20 cellular contexts compared by ENCODE assay signal in genomic region chr11:92880391-92880790, GRCh38.
DNase-seq lines count a peak whose midpoint lies in the region; ATAC-seq and TF ChIP-seq lines count a peak whose summit lies in the region.
"Had no signal": no experiment of that assay in that cellular context is flagged by ENCODE, and none has a peak within 500 bp of the region (broad histone marks: within the 10 kb centered on the region; RNA-seq: fewer than 3 reads in every experiment).

No MANE protein-coding gene starts in this region.

- H3K4me1 ChIP-seq in DND-41 (ENCODE audit: insufficient read depth, low read length) = peaks cover 31% of the 10 kb centered on the region
- H3K4me1 ChIP-seq: Peyer's patch, sigmoid colon, upper lobe of right lung had no signal

- H3K36me3 ChIP-seq in DND-41 (ENCODE audit: insufficient read depth, low read length) = no peaks in the 10 kb centered on the region
- H3K36me3 ChIP-seq: heart left ventricle, left ventricle myocardium inferior, Peyer's patch, sigmoid colon, upper lobe of right lung had no signal

- no peaks in the 10 kb centered on the region for H4K20me1 ChIP-seq in DND-41 (ENCODE audit: insufficient read depth, low read length)

- H3K27ac ChIP-seq in DND-41 (ENCODE audit: low read length) = no peak overlapping the region
- peak overlapping the region; percentile 21 for H3K27ac ChIP-seq in caudate nucleus (ENCODE audit: low read depth, low read length)
- H3K27ac ChIP-seq: heart left ventricle, left ventricle myocardium inferior, Peyer's patch, sigmoid colon, upper lobe of right lung had no signal

- H3K4me3 ChIP-seq in DND-41 (ENCODE audit: low read depth in 1 of 2, low read length in 2 of 2) (no peak overlapping the region), retinal pigment epithelial cell (ENCODE audit: low read length) (no peak overlapping the region)
- H3K4me3 ChIP-seq: heart left ventricle, left ventricle myocardium inferior, Peyer's patch, sigmoid colon, upper lobe of right lung had no signal

- no peaks in the 10 kb centered on the region for H3K79me2 ChIP-seq in DND-41 (ENCODE audit: insufficient read depth, low read length)

- H3K9me3 ChIP-seq in DND-41 (ENCODE audit: insufficient read depth, low read length, severe bottlenecking) = peaks cover 8% of the 10 kb centered on the region
- H3K9me3 ChIP-seq: heart left ventricle, left ventricle myocardium inferior, Peyer's patch, sigmoid colon, upper lobe of right lung had no signal

- no peak for TF ChIP-seq CTCF in DND-41 (IDR thresholded peaks at IDR 0.05; ENCODE audit: borderline replicate concordance, extremely low read depth, low read length, poor library complexity, severe bottlenecking)
- no peak for TF ChIP-seq CTCF in retinal pigment epithelial cell (conservative IDR thresholded peaks at IDR 0.05; ENCODE audit: low read depth, low read length)

- no peak overlapping the region for H2AFZ ChIP-seq in DND-41 (ENCODE audit: low read depth, low read length)

- H3K27me3 ChIP-seq in DND-41 (ENCODE audit: insufficient read depth, low read length, poor library complexity) = no peaks in the 10 kb centered on the region
- H3K27me3 ChIP-seq: heart left ventricle, Peyer's patch, sigmoid colon, upper lobe of right lung had no signal

- 0 out of 3 replicates have a peak, but pooled peaks have one; percentile 33 for ATAC-seq in DND-41 (ENCODE audit: insufficient read depth, low read depth)
- no peak for ATAC-seq in GM18519 (IDR thresholded peaks at IDR 0.05; ENCODE audit: low FRiP score, unreplicated experiment)
- ATAC-seq: activated naive CD8-positive, alpha-beta T cell treated with anti-CD3 and anti-CD28 coated beads, Interleukin-2, amount 50 U/mL, for 24 hours; heart left ventricle; upper lobe of right lung had no signal

- H3K9ac ChIP-seq in DND-41 (ENCODE audit: low read depth, low read length) = no peak overlapping the region

- no peak for DNase-seq in DND-41
- peak; percentile 70 for DNase-seq in M059J (ENCODE audit: low read depth)
- DNase-seq in caudate nucleus (lab: John Stamatoyannopoulos, UW) = no peak
- DNase-seq in retinal pigment epithelial cell (ENCODE audit: low read depth) = peak; percentile 58
- no peak for DNase-seq in NCI-H1092 (lab: John Stamatoyannopoulos, UW)
- no peak for DNase-seq in NCI-H69 (lab: John Stamatoyannopoulos, UW)
- DNase-seq: activated B cell treated with CpG ODN at 0.5 μM for 24 hours; activated CD4-positive, alpha-beta T cell treated with anti-CD3 and anti-CD28 coated beads, Interleukin-2, amount 50 U/mL, for 48 hours; activated effector memory CD4-positive, alpha-beta T cell treated with anti-CD3 and anti-CD28 coated beads, Interleukin-2, amount 50 U/mL, for 16 hours; activated naive CD8-positive, alpha-beta T cell treated with anti-CD3 and anti-CD28 coated beads, Interleukin-2, amount 50 U/mL, for 24 hours; heart left ventricle; left ventricle myocardium inferior; NCI-H1436; NCI-H510A treated with DMSO at 0.1 percent for 48 hours; nephron progenitor cell; NK-92 treated with Interleukin-12 subunit alpha and Interleukin-12 subunit beta, amount 100 ng/mL, for 24 hours; Peyer's patch; sigmoid colon; upper lobe of right lung had no signal

- no peak overlapping the region for H3K4me2 ChIP-seq in DND-41 (ENCODE audit: insufficient read depth, low read length)

Comparison
In these comparisons a context has a peak if more than half of its experiments do, and no peak if none do; other contexts are left out.
1. DNase-seq: peak in M059J (single experiment) and retinal pigment epithelial cell (single experiment); none in DND-41 (single experiment), caudate nucleus (0 of 61), NCI-H1092 (single experiment) and NCI-H69 (single experiment).